ENCODE assay signal across 18 cellular contexts in genomic region chr7:2804227-2804763, GRCh38. TPM values are rescaled to one million over a fixed set of nuclear protein-coding genes. Genes with fewer than 3 reads are reported as not detected.
DNase-seq lines count a peak whose midpoint lies in the region; ATAC-seq and TF ChIP-seq lines count a peak whose summit lies in the region.
"Had no signal": no experiment of that assay in that cellular context is flagged by ENCODE, and none has a peak within 500 bp of the region (broad histone marks: within the 10 kb centered on the region; RNA-seq: fewer than 3 reads in every experiment).

No MANE protein-coding gene starts in this region.

- H3K9me3 ChIP-seq in Loucy (ENCODE audit: insufficient read depth, low read depth, low read length) (no peaks in the 10 kb centered on the region), stomach (no peaks in the 10 kb centered on the region)
- H3K9me3 ChIP-seq: SJCRH30, thoracic aorta had no signal

- H3K36me3 ChIP-seq in ACC112 (ENCODE audit: insufficient read depth, low read length) (no peaks in the 10 kb centered on the region), Loucy (ENCODE audit: insufficient read depth, low read length) (no peaks in the 10 kb centered on the region; the same call in 1 of the 2 replicates), stomach (no peaks in the 10 kb centered on the region)
- H3K36me3 ChIP-seq: cardiac muscle cell, SJCRH30, thoracic aorta had no signal

- DNase-seq in neural crest cell (ENCODE audit: low read depth, low spot score), result no peak
- DNase-seq in cortex of kidney (lab: John Stamatoyannopoulos, UW), result no peak
- no peak for DNase-seq in stomach
- no peak for DNase-seq in activated naive CD8-positive, alpha-beta T cell treated with anti-CD3 and anti-CD28 coated beads, Interleukin-2, amount 50 U/mL, for 24 hours
- DNase-seq: activated CD4-positive, alpha-beta T cell treated with anti-CD3 and anti-CD28 coated beads for 4 hours; activated T-cell treated with anti-CD3 and anti-CD28 coated beads for 4 hours; AML-193; kidney; NCI-H2171 treated with DMSO at 0.1 percent for 48 hours; SJCRH30 had no signal

- H3K4me1 Mint-ChIP-seq in dendritic cell treated with granulocyte-macrophage colony-stimulating factor and Interleukin-4, amounts not matched to agents 40 ng/mL and 50 ng/mL, for 4 days (ENCODE audit: low read depth), result peaks cover 58% of the 10 kb centered on the region
- peaks cover 51% of the 10 kb centered on the region for H3K4me1 Mint-ChIP-seq in neural crest cell
- peaks cover 43% of the 10 kb centered on the region for H3K4me1 Mint-ChIP-seq in activated naive CD8-positive, alpha-beta T cell treated with anti-CD3 and anti-CD28 coated beads, Interleukin-2, amount 50 U/mL, for 24 hours

- H3K4me3 ChIP-seq in ACC112 (ENCODE audit: low read depth, low read length) (no peak overlapping the region), Loucy (ENCODE audit: low read length, poor library complexity, severe bottlenecking) (no peak overlapping the region), stomach (no peak overlapping the region)
- H3K4me3 ChIP-seq: cardiac muscle cell, SJCRH30, thoracic aorta had no signal

- no peak overlapping the region for H3K4me2 ChIP-seq in Loucy (ENCODE audit: low read depth, low read length, poor library complexity, severe bottlenecking)

- H3K79me2 ChIP-seq in ACC112 (ENCODE audit: control insufficient read depth, insufficient read depth, low read length, unreplicated experiment) (peaks cover 85% of the 10 kb centered on the region), Loucy (ENCODE audit: insufficient read depth, low read length) (peaks cover 94% of the 10 kb centered on the region)

- H3K36me3 Mint-ChIP-seq in dendritic cell treated with granulocyte-macrophage colony-stimulating factor and Interleukin-4, amounts not matched to agents 40 ng/mL and 50 ng/mL, for 4 days (ENCODE audit: low read depth), result peaks cover 7% of the 10 kb centered on the region
- no peaks in the 10 kb centered on the region for H3K36me3 Mint-ChIP-seq in neural crest cell (ENCODE audit: low read depth)
- peaks cover 1% of the 10 kb centered on the region for H3K36me3 Mint-ChIP-seq in activated naive CD8-positive, alpha-beta T cell treated with anti-CD3 and anti-CD28 coated beads, Interleukin-2, amount 50 U/mL, for 24 hours (ENCODE audit: low read depth)

- H3K27ac ChIP-seq in ACC112 (ENCODE audit: low read depth, low read length) (peak overlapping the region; percentile 79; the same call in 1 of the 2 replicates), stomach (no peak overlapping the region)
- H3K27ac ChIP-seq: cardiac muscle cell, SJCRH30 had no signal

- TF ChIP-seq EP300 in stomach (IDR thresholded peaks at IDR 0.05), result no peak

- no peak overlapping the region for H2AFZ ChIP-seq in ACC112 (ENCODE audit: low read length, unreplicated experiment)
- no peak overlapping the region for H2AFZ ChIP-seq in Loucy (ENCODE audit: low read length)

- no peaks in the 10 kb centered on the region for H3K9me2 ChIP-seq in Loucy (replicated peaks; ENCODE audit: low read depth, low read length)

- TF ChIP-seq CTCF in Loucy (conservative IDR thresholded peaks at IDR 0.05; ENCODE audit: low read length), result peak; percentile 45
- peak; percentile 22 for TF ChIP-seq CTCF in neural crest cell (conservative IDR thresholded peaks at IDR 0.05)
- TF ChIP-seq CTCF in stomach (IDR thresholded peaks at IDR 0.05), result no peak

- peak overlapping the region; percentile 16 for H3K27ac Mint-ChIP-seq in dendritic cell treated with granulocyte-macrophage colony-stimulating factor and Interleukin-4, amounts not matched to agents 40 ng/mL and 50 ng/mL, for 4 days
- H3K27ac Mint-ChIP-seq in neural crest cell (ENCODE audit: unreplicated experiment), result peak overlapping the region; percentile 54
- no peak overlapping the region for H3K27ac Mint-ChIP-seq in activated naive CD8-positive, alpha-beta T cell treated with anti-CD3 and anti-CD28 coated beads, Interleukin-2, amount 50 U/mL, for 24 hours
- H3K27ac Mint-ChIP-seq: activated naive CD4-positive, alpha-beta T cell treated with anti-CD3 and anti-CD28 coated beads, Interleukin-2, amount 50 U/mL, for 24 hours; T-helper 2 cell treated with Interferon-gamma antibody and Interleukin-4, amounts not matched to agents 5 μg/mL and 100 μg/mL, for 36 hours had no signal

- WGBS in stomach, 5 donors, result 84 to 94% (median 89%) methylated on average over 6 of the region's 6 CpGs

- H4K20me1 ChIP-seq in Loucy (ENCODE audit: insufficient read depth, low read length, poor library complexity, severe bottlenecking), result peaks cover 13% of the 10 kb centered on the region

- no peak for ATAC-seq in GM18498 (IDR thresholded peaks at IDR 0.05; ENCODE audit: unreplicated experiment)
- ATAC-seq in activated naive CD8-positive, alpha-beta T cell treated with anti-CD3 and anti-CD28 coated beads, Interleukin-2, amount 50 U/mL, for 24 hours, result no peak

- H3K4me1 ChIP-seq in ACC112 (ENCODE audit: control insufficient read depth, insufficient read depth, low read length, unreplicated experiment), result peaks cover 43% of the 10 kb centered on the region
- H3K4me1 ChIP-seq in Loucy (ENCODE audit: insufficient read depth, low read length, poor library complexity, severe bottlenecking), result peaks cover 43% of the 10 kb centered on the region
- peaks cover 5 to 50% (median 35%) of the 10 kb centered on the region in 4 donors for H3K4me1 ChIP-seq in stomach

- intact Hi-C loops in dendritic cell treated with granulocyte-macrophage colony-stimulating factor and Interleukin-4, amounts not matched to agents 40 ng/mL and 50 ng/mL, for 4 days (cut with micrococcal nuclease), result no loop called here
- intact Hi-C loops in stomach (cut with DNase I; ENCODE audit: low total_unique reads), result no loop called here

- H3K9ac ChIP-seq in Loucy (ENCODE audit: low read depth, low read length, poor library complexity, severe bottlenecking), result no peak overlapping the region

- H3K9me3 Mint-ChIP-seq in dendritic cell treated with granulocyte-macrophage colony-stimulating factor and Interleukin-4, amounts not matched to agents 40 ng/mL and 50 ng/mL, for 4 days, result no peaks in the 10 kb centered on the region
- no peaks in the 10 kb centered on the region for H3K9me3 Mint-ChIP-seq in neural crest cell
- H3K9me3 Mint-ChIP-seq in activated naive CD8-positive, alpha-beta T cell treated with anti-CD3 and anti-CD28 coated beads, Interleukin-2, amount 50 U/mL, for 24 hours, result no peaks in the 10 kb centered on the region
- H3K9me3 Mint-ChIP-seq: activated naive CD4-positive, alpha-beta T cell treated with anti-CD3 and anti-CD28 coated beads, Interleukin-2, amount 50 U/mL, for 24 hours; T-helper 2 cell treated with Interferon-gamma antibody and Interleukin-4, amounts not matched to agents 5 μg/mL and 100 μg/mL, for 36 hours had no signal

- TF ChIP-seq POLR2A in stomach (IDR thresholded peaks at IDR 0.05), result no peak

- H3K27me3 ChIP-seq in ACC112 (ENCODE audit: insufficient read depth, low read length) (no peaks in the 10 kb centered on the region), Loucy (ENCODE audit: insufficient read depth, low read length, poor library complexity, severe bottlenecking) (no peaks in the 10 kb centered on the region), stomach (no peaks in the 10 kb centered on the region)
- H3K27me3 ChIP-seq: cardiac muscle cell, SJCRH30 had no signal

- H3K27me3 Mint-ChIP-seq in dendritic cell treated with granulocyte-macrophage colony-stimulating factor and Interleukin-4, amounts not matched to agents 40 ng/mL and 50 ng/mL, for 4 days, result no peaks in the 10 kb centered on the region
- no peaks in the 10 kb centered on the region for H3K27me3 Mint-ChIP-seq in neural crest cell (ENCODE audit: low read depth)
- H3K27me3 Mint-ChIP-seq in activated naive CD8-positive, alpha-beta T cell treated with anti-CD3 and anti-CD28 coated beads, Interleukin-2, amount 50 U/mL, for 24 hours, result no peaks in the 10 kb centered on the region
- H3K27me3 Mint-ChIP-seq: activated naive CD4-positive, alpha-beta T cell treated with anti-CD3 and anti-CD28 coated beads, Interleukin-2, amount 50 U/mL, for 24 hours had no signal

- H3K4me3 Mint-ChIP-seq in dendritic cell treated with granulocyte-macrophage colony-stimulating factor and Interleukin-4, amounts not matched to agents 40 ng/mL and 50 ng/mL, for 4 days, result no peak overlapping the region
- H3K4me3 Mint-ChIP-seq in neural crest cell, result no peak overlapping the region
- no peak overlapping the region for H3K4me3 Mint-ChIP-seq in activated naive CD8-positive, alpha-beta T cell treated with anti-CD3 and anti-CD28 coated beads, Interleukin-2, amount 50 U/mL, for 24 hours
- H3K4me3 Mint-ChIP-seq: activated naive CD4-positive, alpha-beta T cell treated with anti-CD3 and anti-CD28 coated beads, Interleukin-2, amount 50 U/mL, for 24 hours; T-helper 2 cell treated with Interferon-gamma antibody and Interleukin-4, amounts not matched to agents 5 μg/mL and 100 μg/mL, for 36 hours had no signal

- no peaks in the 10 kb centered on the region for H3F3A ChIP-seq in Loucy (ENCODE audit: low read depth)

RNA-seq across cellular contexts. Expression of gene GNA12, which starts 39.8 kb away (rescaled TPM):
- 62.5 and 63.5 TPM in 2 replicates for total RNA-seq in neural crest cell
- 10 to 100 TPM in 4 of 5 donors, 1 to 10 TPM in 1; 2.0 to 54.6 (median 28.6) TPM for total RNA-seq in stomach
- 10 to 100 TPM in 2 of 3 donors, 1 to 10 TPM in 1; 6.0 to 24.7 (median 19.4) TPM for polyA plus RNA-seq in stomach

Comparison
In these comparisons a context has a peak if more than half of its experiments do, and no peak if none do; other contexts are left out.
1. CTCF ChIP-seq: peak in Loucy (single experiment) and neural crest cell (single experiment); none in stomach (0 of 7).